In the genomic region with DNA sequence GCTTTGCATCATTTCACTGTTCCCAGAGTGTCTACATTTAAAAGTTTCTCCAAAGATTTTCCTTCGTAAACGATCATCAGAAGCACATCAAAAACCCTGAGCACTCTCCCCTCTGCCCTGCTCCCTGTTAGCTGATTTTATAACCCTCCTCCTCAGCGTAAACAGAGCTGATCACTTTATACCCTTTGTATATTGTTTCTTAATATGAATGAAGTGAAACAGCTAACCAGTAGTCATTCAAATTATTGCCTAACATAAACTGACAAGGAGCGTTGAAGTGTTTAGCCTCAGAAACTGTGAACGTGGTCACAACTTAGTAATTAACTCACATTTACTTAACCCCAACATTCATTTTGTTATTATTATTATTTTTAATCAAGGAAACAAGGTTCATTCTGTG, we compare ENCODE assay signal across 5 cellular contexts.
"Had no signal": no experiment of that assay in that cellular context is flagged by ENCODE, and none has a peak within 500 bp of the region (broad histone marks: within the 10 kb centered on the region; RNA-seq: fewer than 3 reads in every experiment).

No MANE protein-coding gene starts in this region.

- H3K4me2 ChIP-seq: KMS-11 had no signal

- H3K9ac ChIP-seq: GM23248, KMS-11 had no signal

- H2AFZ ChIP-seq: GM23248 had no signal

- DNase-seq: GM23248, H9, HCEC 1CT, KBM-7 had no signal

- H3K27ac ChIP-seq: GM23248, KMS-11 had no signal

- H3K4me3 ChIP-seq: GM23248 had no signal
